In genomic region chr15:58384667-58385066, GRCh38 we compare ENCODE assay signal across 19 cellular contexts. TPM values are rescaled to one million over a fixed set of nuclear protein-coding genes. Genes with fewer than 3 reads are reported as not detected.
"Had no signal": no experiment of that assay in that cellular context is flagged by ENCODE, and none has a peak within 500 bp of the region (broad histone marks: within the 10 kb centered on the region; RNA-seq: fewer than 3 reads in every experiment).

No MANE protein-coding gene starts in this region.

- H3K27ac ChIP-seq: epithelial cell of prostate, esophagus muscularis mucosa, gastrocnemius medialis, heart right ventricle, neural progenitor cell, ovary, tibial artery, upper lobe of right lung, vagina had no signal

- ATAC-seq: effector memory CD8-positive, alpha-beta T cell; gastrocnemius medialis; heart right ventricle; natural killer cell treated with Interleukin-12 subunit alpha and Interleukin-12 subunit beta and Interleukin-15 and Interleukin-18, amount 100 ng/mL, for 72 hours; right cardiac atrium; upper lobe of right lung had no signal

- DNase-seq: effector memory CD8-positive, alpha-beta T cell; gastrocnemius medialis; heart right ventricle; hypothalamus; kidney glomerular epithelial cell; mammary epithelial cell; nucleus accumbens; ovary; right cardiac atrium; small intestine; tibial artery; upper lobe of right lung had no signal

- H3K27ac Mint-ChIP-seq: dendritic cell treated with granulocyte-macrophage colony-stimulating factor and Interleukin-4, amounts not matched to agents 40 ng/mL and 50 ng/mL, for 4 days had no signal

- H3K4me3 ChIP-seq: esophagus muscularis mucosa, gastrocnemius medialis, heart right ventricle, neural progenitor cell, ovary, tibial artery, upper lobe of right lung, vagina had no signal

- H3K9me3 ChIP-seq: esophagus muscularis mucosa, gastrocnemius medialis, heart right ventricle, ovary, tibial artery, upper lobe of right lung, vagina had no signal

- H3K4me1 ChIP-seq: esophagus muscularis mucosa, gastrocnemius medialis, heart right ventricle, upper lobe of right lung had no signal

- H3K27me3 ChIP-seq: esophagus muscularis mucosa, gastrocnemius medialis, heart right ventricle, neural progenitor cell, ovary, tibial artery, upper lobe of right lung, vagina had no signal

- H3K9ac ChIP-seq: neural progenitor cell had no signal

- H3K36me3 ChIP-seq: esophagus muscularis mucosa, gastrocnemius medialis, heart right ventricle, neural progenitor cell, ovary, tibial artery, upper lobe of right lung, vagina had no signal

- H3K9me3 Mint-ChIP-seq: dendritic cell treated with granulocyte-macrophage colony-stimulating factor and Interleukin-4, amounts not matched to agents 40 ng/mL and 50 ng/mL, for 4 days; effector memory CD8-positive, alpha-beta T cell; natural killer cell treated with Interleukin-12 subunit alpha and Interleukin-12 subunit beta and Interleukin-15 and Interleukin-18, amount 100 ng/mL, for 72 hours; neural progenitor cell had no signal

- H3K4me3 Mint-ChIP-seq: dendritic cell treated with granulocyte-macrophage colony-stimulating factor and Interleukin-4, amounts not matched to agents 40 ng/mL and 50 ng/mL, for 4 days; effector memory CD8-positive, alpha-beta T cell; natural killer cell treated with Interleukin-12 subunit alpha and Interleukin-12 subunit beta and Interleukin-15 and Interleukin-18, amount 100 ng/mL, for 72 hours; neural progenitor cell had no signal

- H2AFZ ChIP-seq: neural progenitor cell had no signal

- H3K36me3 Mint-ChIP-seq: natural killer cell treated with Interleukin-12 subunit alpha and Interleukin-12 subunit beta and Interleukin-15 and Interleukin-18, amount 100 ng/mL, for 72 hours; neural progenitor cell had no signal

- H3K27me3 Mint-ChIP-seq: natural killer cell treated with Interleukin-12 subunit alpha and Interleukin-12 subunit beta and Interleukin-15 and Interleukin-18, amount 100 ng/mL, for 72 hours had no signal

RNA-seq across cellular contexts. Expression of gene LIPC, which starts 47.1 kb away (rescaled TPM):
- total RNA-seq: mammary epithelial cell, temporal lobe, vagina had no signal
- polyA plus RNA-seq: mammary epithelial cell had no signal
